2 cellular contexts compared by ENCODE assay signal in the genomic region with DNA sequence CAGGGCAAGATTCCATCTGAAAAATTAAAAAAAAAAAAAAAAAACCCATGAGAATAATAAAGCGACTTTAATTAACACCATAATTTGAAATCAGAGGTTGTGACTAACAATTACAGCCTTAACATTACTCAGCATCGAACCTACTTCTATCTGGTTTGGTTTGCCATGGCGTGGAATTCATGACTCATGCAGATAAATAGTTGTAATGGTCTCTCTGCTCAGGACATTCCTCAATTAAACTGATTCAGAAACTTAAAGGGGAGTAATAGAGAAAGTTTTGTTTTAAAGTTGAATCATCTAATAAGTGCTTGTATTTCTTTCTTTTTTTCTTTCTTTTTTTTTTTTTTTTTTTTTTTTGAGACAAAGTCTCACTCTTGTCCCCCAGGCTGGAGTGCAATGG.
TF ChIP-seq lines count a peak whose summit lies in the region.

No MANE protein-coding gene starts in this region.

TF ChIP-seq in IMR-90, 13 proteins besides CTCF, POLR2A, EP300 and RAD21 (continued from another document):
- TF ChIP-seq CEBPB (IDR thresholded peaks at IDR 0.05; ENCODE audit: low read depth, low read length) = no peak
- TF ChIP-seq NFE2L2 (IDR thresholded peaks at IDR 0.05; ENCODE audit: low read depth, low read length) = peak; percentile 44; the same call in 1 of the 2 replicates
- peak; percentile 80; the same call in 1 of the 2 replicates for TF ChIP-seq FOS (IDR thresholded peaks at IDR 0.05; ENCODE audit: low read depth, low read length)
TF ChIP-seq in IMR-90: peak in this region for 3.

TF ChIP-seq in GM12891, 5 proteins besides CTCF, POLR2A, EP300 and RAD21 (continued from another document):
- TF ChIP-seq POU2F2 (IDR thresholded peaks at IDR 0.05; ENCODE audit: low read depth, low read length) = no peak
- no peak for TF ChIP-seq TAF1 (IDR thresholded peaks at IDR 0.05; ENCODE audit: low read depth, low read length)
TF ChIP-seq in GM12891: peak in this region for 0.
